In genomic region chr6:2565499-2565898, GRCh38 we compare ENCODE assay signal across 23 cellular contexts.
"Had no signal": no experiment of that assay in that cellular context is flagged by ENCODE, and none has a peak within 500 bp of the region (broad histone marks: within the 10 kb centered on the region; RNA-seq: fewer than 3 reads in every experiment).

No MANE protein-coding gene starts in this region.

- H3K9me3 ChIP-seq: MG63, Peyer's patch, SJCRH30 had no signal

- H3K4me1 ChIP-seq: Peyer's patch had no signal

- H2AFZ ChIP-seq: PC-9 had no signal

- H3K36me3 ChIP-seq: MG63, Peyer's patch, SJCRH30 had no signal

- DNase-seq: KBM-7, MG63, NCI-H1092, NCI-H1105 treated with DMSO at 0.1 percent for 48 hours, NCI-H1417 treated with DMSO at 0.1 percent for 48 hours, NCI-H146, NCI-H1694 treated with DMSO at 0.1 percent for 48 hours, NCI-H1930, NCI-H2081, NCI-H2107, NCI-H2171, NCI-H226, NCI-H446, NCI-H510A, NCI-H524 treated with DMSO at 0.1 percent for 48 hours, NCI-H69, NCI-H774, PC-9, Peyer's patch, SHP77 treated with DMSO at 0.1 percent for 48 hours, SJCRH30 had no signal

- H3K4me3 ChIP-seq: MG63, PC-9, Peyer's patch, SJCRH30 had no signal

- ATAC-seq: Right ventricle myocardium inferior, SK-N-SH treated with all-trans-retinoic acid at 6 μM for 48 hours had no signal

- H3K4me2 ChIP-seq: PC-9 had no signal

- H3K27me3 ChIP-seq: MG63, Peyer's patch, SJCRH30 had no signal

- H3K27ac ChIP-seq: PC-9, Peyer's patch, SJCRH30 had no signal
